In the genomic region with DNA sequence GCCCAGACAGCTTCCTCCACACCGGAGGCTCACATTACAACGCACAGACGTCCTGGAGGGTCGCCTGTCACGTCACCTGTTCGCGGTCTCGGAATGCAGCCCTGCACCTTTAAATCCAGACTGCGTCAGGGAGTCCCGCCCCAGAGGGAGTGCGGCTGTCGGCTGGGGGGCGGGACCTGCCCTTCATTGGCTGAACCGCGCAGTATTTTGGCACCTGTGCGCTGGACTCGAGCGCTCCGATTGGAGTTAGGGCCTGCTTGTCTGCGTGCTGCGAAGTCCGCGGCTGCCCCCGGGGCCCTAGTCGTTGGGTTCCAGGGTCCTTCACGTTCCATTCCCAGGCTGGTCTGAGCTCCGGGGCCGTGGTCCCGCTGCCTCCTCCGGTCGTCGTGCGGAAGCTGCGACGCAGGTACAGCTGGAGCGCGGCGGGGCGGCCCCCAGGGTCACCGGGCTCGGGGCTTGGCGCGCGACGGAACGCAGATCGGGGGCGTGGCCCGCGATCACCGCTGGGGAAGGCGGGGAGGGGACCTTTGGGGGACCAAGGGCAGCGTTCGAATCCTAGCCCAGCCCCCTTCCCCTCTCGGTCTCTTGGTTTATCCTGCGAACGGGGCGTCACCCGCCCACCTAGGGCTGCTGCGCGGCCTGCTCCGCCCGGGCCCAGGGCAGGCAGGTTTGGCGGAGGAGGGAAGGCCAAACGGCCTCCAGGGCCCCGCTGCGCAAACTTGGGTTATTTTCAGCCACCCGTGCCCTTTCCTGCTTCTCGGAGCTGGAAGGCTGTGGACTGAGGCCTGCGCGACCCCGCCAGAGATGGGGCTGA, we compare ENCODE assay signal across 8 cellular contexts. TPM values are rescaled to one million over a fixed set of nuclear protein-coding genes. Genes with fewer than 3 reads are reported as not detected.
DNase-seq lines count a peak whose midpoint lies in the region; ATAC-seq lines count a peak whose summit lies in the region.

A gene with protein sequence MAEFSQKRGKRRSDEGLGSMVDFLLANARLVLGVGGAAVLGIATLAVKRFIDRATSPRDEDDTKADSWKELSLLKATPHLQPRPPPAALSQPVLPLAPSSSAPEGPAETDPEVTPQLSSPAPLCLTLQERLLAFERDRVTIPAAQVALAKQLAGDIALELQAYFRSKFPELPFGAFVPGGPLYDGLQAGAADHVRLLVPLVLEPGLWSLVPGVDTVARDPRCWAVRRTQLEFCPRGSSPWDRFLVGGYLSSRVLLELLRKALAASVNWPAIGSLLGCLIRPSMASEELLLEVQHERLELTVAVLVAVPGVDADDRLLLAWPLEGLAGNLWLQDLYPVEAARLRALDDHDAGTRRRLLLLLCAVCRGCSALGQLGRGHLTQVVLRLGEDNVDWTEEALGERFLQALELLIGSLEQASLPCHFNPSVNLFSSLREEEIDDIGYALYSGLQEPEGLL (plus strand): TSS at position 331 of the 814 bp plus-strand sequence. CDS start 2,059 bp downstream, outside the sequence.

- peak; percentile 69 for ATAC-seq in GM19468 (IDR thresholded peaks at IDR 0.05; ENCODE audit: extremely low read depth, unreplicated experiment)

- H3K4me2 ChIP-seq in mesendoderm (ENCODE audit: low read length): peak within 1 kb of the TSS; percentile 71

- no peaks in the 10 kb centered on the region for H3K4me1 ChIP-seq in endocrine pancreas (ENCODE audit: control insufficient read depth, insufficient read depth, low read length)
- peaks cover 3% of the 10 kb centered on the region for H3K4me1 ChIP-seq in mesendoderm (ENCODE audit: control insufficient read depth, low read depth, low read length)

- peak within 1 kb of the TSS; percentile 61 for H3K4ac ChIP-seq in mesendoderm (ENCODE audit: low read depth, low read length)

- peak; percentile 67 for DNase-seq in CMK (ENCODE audit: low read depth)
- DNase-seq in HS-5 (ENCODE audit: low read depth): peak; percentile 80
- peak; percentile 93 to 95 for DNase-seq in NOMO-1 (lab: John Stamatoyannopoulos, UW; ENCODE audit: unreplicated experiment in 2 of 2)
- peak; percentile 72 to 86 (median 83) for DNase-seq in activated CD8-positive, alpha-beta memory T cell treated with anti-CD3 and anti-CD28 coated beads for 48 hours (ENCODE audit: low read depth in 2 of 3, low spot score in 2 of 3)
- DNase-seq in mesendoderm: peak; percentile 99
- peak; percentile 85 for DNase-seq in stimulated activated CD8-positive, alpha-beta memory T cell treated with anti-CD3 and anti-CD28 coated beads, Interleukin-12 subunit alpha, Interleukin-12 subunit beta, amount 100 ng/mL, for 4 hours (ENCODE audit: low read depth)

- peak within 1 kb of the TSS; percentile 20 for H3K18ac ChIP-seq in mesendoderm (ENCODE audit: low read length)

- no peak within 1 kb of the TSS for H4K5ac ChIP-seq in mesendoderm (ENCODE audit: low read length)

- no peak within 1 kb of the TSS for H2BK120ac ChIP-seq in mesendoderm (ENCODE audit: low read depth, low read length)

- H3K27me3 ChIP-seq in endocrine pancreas (ENCODE audit: control insufficient read depth, insufficient read depth, low read length) (no peaks in the 10 kb centered on the region), mesendoderm (ENCODE audit: insufficient read depth, low read length, poor library complexity) (no peaks in the 10 kb centered on the region)

- H4K8ac ChIP-seq in mesendoderm (ENCODE audit: low read depth, low read length): no peak within 1 kb of the TSS

- H3K23ac ChIP-seq in mesendoderm (ENCODE audit: low read length): no peak within 1 kb of the TSS

- H3K79me1 ChIP-seq in mesendoderm (ENCODE audit: low read length): peaks cover 20% of the 10 kb centered on the region

- no peak within 1 kb of the TSS for H2AK5ac ChIP-seq in mesendoderm (ENCODE audit: low read length)

- peaks cover 22% of the 10 kb centered on the region for H3K79me2 ChIP-seq in mesendoderm (ENCODE audit: control insufficient read depth, insufficient read depth, low read length)

- H3K36me3 ChIP-seq in endocrine pancreas (ENCODE audit: control insufficient read depth, insufficient read depth, low read length) (peaks cover 8% of the 10 kb centered on the region), mesendoderm (ENCODE audit: control insufficient read depth, insufficient read depth, low read length) (peaks cover 5% of the 10 kb centered on the region)

- H2BK5ac ChIP-seq in mesendoderm (ENCODE audit: low read length): peak within 1 kb of the TSS; percentile 72

- no CpG with 5 or more reads among the region's 72 CpGs for WGBS in mesendoderm (ENCODE audit: extremely low coverage, insufficient coverage, low lambda C conversion rate)

- H3K9ac ChIP-seq in endocrine pancreas (ENCODE audit: control insufficient read depth, insufficient read depth, low read length): peak within 1 kb of the TSS; percentile 97
- H3K9ac ChIP-seq in mesendoderm (ENCODE audit: low read length): peak within 1 kb of the TSS; percentile 88

- peak within 1 kb of the TSS; percentile 89 for H3K27ac ChIP-seq in mesendoderm (ENCODE audit: low read depth, low read length)

- peak within 1 kb of the TSS; percentile 97 for H3K56ac ChIP-seq in mesendoderm (ENCODE audit: low read length)

- no peaks in the 10 kb centered on the region for H3K9me3 ChIP-seq in endocrine pancreas (ENCODE audit: control insufficient read depth, low read length)

- H3K4me3 ChIP-seq in endocrine pancreas (ENCODE audit: control insufficient read depth, insufficient read depth, low read length) (no peak within 1 kb of the TSS), mesendoderm (ENCODE audit: low read length) (peak within 1 kb of the TSS; percentile 79)

- H2BK15ac ChIP-seq in mesendoderm (replicated peaks; ENCODE audit: low read depth): no peak within 1 kb of the TSS

RNA-seq across cellular contexts. Expression of the gene that starts here (rescaled TPM):
- 2.6 TPM for polyA plus RNA-seq in mesendoderm (2013, experiment 1 of 2)
- polyA plus RNA-seq in mesendoderm (2013, experiment 2 of 2): 2.5 TPM
